ENCODE assay signal across 12 cellular contexts in the genomic region with DNA sequence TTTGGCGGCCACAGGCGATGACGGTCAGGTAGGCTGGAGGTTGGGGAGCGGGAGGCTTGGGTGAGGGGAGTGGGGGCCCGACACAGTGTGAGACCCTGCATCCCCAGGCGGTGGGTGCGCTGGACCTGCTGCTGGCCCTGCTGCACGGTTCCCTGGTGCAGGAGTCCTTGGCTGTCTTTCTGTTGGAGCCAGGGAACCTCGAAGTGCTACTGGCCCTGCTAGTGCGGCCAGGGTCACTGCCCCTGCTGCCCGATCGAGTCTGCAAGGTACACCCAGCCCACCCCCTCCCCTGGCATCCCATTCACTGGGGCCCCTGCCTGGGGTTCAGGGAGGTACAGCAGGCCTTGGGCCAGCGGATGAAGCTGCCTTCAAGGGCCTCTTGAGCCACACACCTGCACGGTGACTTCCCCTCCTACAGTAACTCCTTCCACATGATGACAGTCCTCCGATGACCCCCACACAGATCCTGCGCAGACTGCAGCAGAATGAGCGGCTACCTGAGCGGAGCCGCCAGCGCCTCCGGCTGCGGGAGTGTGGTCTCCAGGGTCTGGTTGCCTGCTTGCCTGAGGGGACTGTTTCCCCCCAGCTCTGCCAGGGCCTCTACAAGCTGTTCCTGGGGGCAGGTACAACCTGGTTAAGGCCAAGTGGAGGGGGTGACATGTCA. TPM values are rescaled to one million over a fixed set of nuclear protein-coding genes. Genes with fewer than 3 reads are reported as not detected.
DNase-seq lines count a peak whose midpoint lies in the region; ATAC-seq lines count a peak whose summit lies in the region.
"Had no signal": no experiment of that assay in that cellular context is flagged by ENCODE, and none has a peak within 500 bp of the region (broad histone marks: within the 10 kb centered on the region; RNA-seq: fewer than 3 reads in every experiment).

No MANE protein-coding gene starts in this region.

- no peak for ATAC-seq in activated CD8-positive, alpha-beta T cell treated with anti-CD3 and anti-CD28 coated beads, Interleukin-2, amount 10 ng/mL, durations not matched to agents 7 days and 5 days
- ATAC-seq in left ventricle myocardium superior: peak; percentile 3
- ATAC-seq in stimulated activated naive B cell treated with anti-CD40 and anti-IgM and Interleukin-4, amounts not matched to agents 10 μg/mL and 1 μg/mL and 100 μg/mL, for 72 hours (replicated peaks): no peak
- no peak for ATAC-seq in GM21515 (IDR thresholded peaks at IDR 0.05; ENCODE audit: unreplicated experiment)

- no peak overlapping the region for H3K4me3 Mint-ChIP-seq in activated CD4-positive, alpha-beta memory T cell treated with anti-CD3 and anti-CD28 coated beads for 36 hours
- no peak overlapping the region for H3K4me3 Mint-ChIP-seq in activated CD4-positive, alpha-beta memory T cell treated with anti-CD3 and anti-CD28 coated beads, Interleukin-2, amount 10 ng/mL, durations not matched to agents 7 days and 5 days
- no peak overlapping the region for H3K4me3 Mint-ChIP-seq in activated CD8-positive, alpha-beta T cell treated with anti-CD3 and anti-CD28 coated beads, Interleukin-2, amount 10 ng/mL, durations not matched to agents 7 days and 5 days
- H3K4me3 Mint-ChIP-seq in stimulated activated naive B cell treated with anti-CD40 and anti-IgM and Interleukin-4, amounts not matched to agents 10 μg/mL and 1 μg/mL and 100 μg/mL, for 72 hours: no peak overlapping the region
- H3K4me3 Mint-ChIP-seq: T-cell had no signal

- H3K27ac Mint-ChIP-seq in activated CD4-positive, alpha-beta memory T cell treated with anti-CD3 and anti-CD28 coated beads for 36 hours: peak overlapping the region; percentile 66
- no peak overlapping the region for H3K27ac Mint-ChIP-seq in activated CD4-positive, alpha-beta memory T cell treated with anti-CD3 and anti-CD28 coated beads, Interleukin-2, amount 10 ng/mL, durations not matched to agents 7 days and 5 days
- H3K27ac Mint-ChIP-seq in activated CD8-positive, alpha-beta T cell treated with anti-CD3 and anti-CD28 coated beads, Interleukin-2, amount 10 ng/mL, durations not matched to agents 7 days and 5 days: peak overlapping the region; percentile 15
- H3K27ac Mint-ChIP-seq in stimulated activated naive B cell treated with anti-CD40 and anti-IgM and Interleukin-4, amounts not matched to agents 10 μg/mL and 1 μg/mL and 100 μg/mL, for 72 hours: peak overlapping the region; percentile 75

- intact Hi-C loops in activated CD4-positive, alpha-beta memory T cell treated with anti-CD3 and anti-CD28 coated beads for 36 hours (cut with micrococcal nuclease): loop anchor here (1.0 to 5.0 kb wide), 2 partner anchors 76 to 132 kb away; no protein-coding TSS in a partner anchor
- intact Hi-C loops in left ventricle myocardium superior (cut with micrococcal nuclease): loop anchor here (5.0 kb wide), 1 partner anchor 72 kb away; no protein-coding TSS in a partner anchor

- peaks cover 17% of the 10 kb centered on the region for H3K4me1 Mint-ChIP-seq in activated CD4-positive, alpha-beta memory T cell treated with anti-CD3 and anti-CD28 coated beads for 36 hours (ENCODE audit: low read depth)
- peaks cover 22% of the 10 kb centered on the region for H3K4me1 Mint-ChIP-seq in activated CD4-positive, alpha-beta memory T cell treated with anti-CD3 and anti-CD28 coated beads, Interleukin-2, amount 10 ng/mL, durations not matched to agents 7 days and 5 days
- peaks cover 39% of the 10 kb centered on the region for H3K4me1 Mint-ChIP-seq in activated CD8-positive, alpha-beta T cell treated with anti-CD3 and anti-CD28 coated beads, Interleukin-2, amount 10 ng/mL, durations not matched to agents 7 days and 5 days (ENCODE audit: low read depth)
- peaks cover 13 to 29% of the 10 kb centered on the region in 2 donors for H3K4me1 Mint-ChIP-seq in stimulated activated naive B cell treated with anti-CD40 and anti-IgM and Interleukin-4, amounts not matched to agents 10 μg/mL and 1 μg/mL and 100 μg/mL, for 72 hours

- POLR2A ChIA-PET in activated CD4-positive, alpha-beta memory T cell treated with anti-CD3 and anti-CD28 coated beads for 36 hours (lab: Charles Lee): no interaction called here
- POLR2A ChIA-PET in activated CD4-positive, alpha-beta memory T cell treated with anti-CD3 and anti-CD28 coated beads, Interleukin-2, amount 10 ng/mL, durations not matched to agents 7 days and 5 days (lab: Charles Lee): interaction anchor here (1.0 to 2.4 kb wide), 11 partner anchors 8 to 89 kb away, joined by 3 to 8 read pairs (median 3); a partner anchor contains a TSS
- POLR2A ChIA-PET in activated CD8-positive, alpha-beta T cell treated with anti-CD3 and anti-CD28 coated beads, Interleukin-2, amount 10 ng/mL, durations not matched to agents 7 days and 5 days (lab: Charles Lee): no interaction called here

- no peak for DNase-seq in activated CD4-positive, alpha-beta memory T cell treated with anti-CD3 and anti-CD28 coated beads for 36 hours
- DNase-seq in activated CD4-positive, alpha-beta memory T cell treated with anti-CD3 and anti-CD28 coated beads, Interleukin-2, amount 10 ng/mL, durations not matched to agents 7 days and 5 days: no peak
- DNase-seq in activated CD8-positive, alpha-beta T cell treated with anti-CD3 and anti-CD28 coated beads, Interleukin-2, amount 10 ng/mL, durations not matched to agents 7 days and 5 days: no peak
- DNase-seq in left ventricle myocardium superior: no peak
- DNase-seq in stimulated activated naive B cell treated with anti-CD40 and anti-IgM and Interleukin-4, amounts not matched to agents 10 μg/mL and 1 μg/mL and 100 μg/mL, for 72 hours: no peak
- DNase-seq in AG20443 (ENCODE audit: low spot score): no peak
- DNase-seq in KG1 (lab: John Stamatoyannopoulos, UW): no peak
- DNase-seq: NCI-H226 had no signal

- no peaks in the 10 kb centered on the region for H3K27me3 Mint-ChIP-seq in activated CD4-positive, alpha-beta memory T cell treated with anti-CD3 and anti-CD28 coated beads for 36 hours
- no peaks in the 10 kb centered on the region for H3K27me3 Mint-ChIP-seq in activated CD4-positive, alpha-beta memory T cell treated with anti-CD3 and anti-CD28 coated beads, Interleukin-2, amount 10 ng/mL, durations not matched to agents 7 days and 5 days
- H3K27me3 Mint-ChIP-seq in activated CD8-positive, alpha-beta T cell treated with anti-CD3 and anti-CD28 coated beads, Interleukin-2, amount 10 ng/mL, durations not matched to agents 7 days and 5 days (ENCODE audit: low read depth): no peaks in the 10 kb centered on the region
- no peaks in the 10 kb centered on the region for H3K27me3 Mint-ChIP-seq in stimulated activated naive B cell treated with anti-CD40 and anti-IgM and Interleukin-4, amounts not matched to agents 10 μg/mL and 1 μg/mL and 100 μg/mL, for 72 hours
- H3K27me3 Mint-ChIP-seq: naive thymus-derived CD8-positive, alpha-beta T cell; T-cell had no signal

- no peaks in the 10 kb centered on the region for H3K9me3 Mint-ChIP-seq in activated CD4-positive, alpha-beta memory T cell treated with anti-CD3 and anti-CD28 coated beads for 36 hours
- H3K9me3 Mint-ChIP-seq in activated CD4-positive, alpha-beta memory T cell treated with anti-CD3 and anti-CD28 coated beads, Interleukin-2, amount 10 ng/mL, durations not matched to agents 7 days and 5 days: no peaks in the 10 kb centered on the region
- no peaks in the 10 kb centered on the region for H3K9me3 Mint-ChIP-seq in activated CD8-positive, alpha-beta T cell treated with anti-CD3 and anti-CD28 coated beads, Interleukin-2, amount 10 ng/mL, durations not matched to agents 7 days and 5 days (ENCODE audit: insufficient read depth)
- no peaks in the 10 kb centered on the region for H3K9me3 Mint-ChIP-seq in stimulated activated naive B cell treated with anti-CD40 and anti-IgM and Interleukin-4, amounts not matched to agents 10 μg/mL and 1 μg/mL and 100 μg/mL, for 72 hours
- H3K9me3 Mint-ChIP-seq: activated T-helper 2 cell treated with anti-CD3 and anti-CD28 coated beads, Interferon-gamma antibody, Interleukin-2, Interleukin-4, amounts not matched to agents 10 μg/mL and 5 μg/mL and 100 μg/mL, durations not matched to agents 14 hours and 24 hours and 36 hours; naive thymus-derived CD8-positive, alpha-beta T cell; T-cell had no signal

- H3K36me3 Mint-ChIP-seq in activated CD4-positive, alpha-beta memory T cell treated with anti-CD3 and anti-CD28 coated beads for 36 hours: peaks cover 44% of the 10 kb centered on the region
- H3K36me3 Mint-ChIP-seq in activated CD4-positive, alpha-beta memory T cell treated with anti-CD3 and anti-CD28 coated beads, Interleukin-2, amount 10 ng/mL, durations not matched to agents 7 days and 5 days (ENCODE audit: low read depth): peaks cover 65% of the 10 kb centered on the region
- peaks cover 52% of the 10 kb centered on the region for H3K36me3 Mint-ChIP-seq in activated CD8-positive, alpha-beta T cell treated with anti-CD3 and anti-CD28 coated beads, Interleukin-2, amount 10 ng/mL, durations not matched to agents 7 days and 5 days (ENCODE audit: low read depth)
- peaks cover 30 to 66% of the 10 kb centered on the region in 2 donors for H3K36me3 Mint-ChIP-seq in stimulated activated naive B cell treated with anti-CD40 and anti-IgM and Interleukin-4, amounts not matched to agents 10 μg/mL and 1 μg/mL and 100 μg/mL, for 72 hours

- CTCF ChIA-PET in activated CD4-positive, alpha-beta memory T cell treated with anti-CD3 and anti-CD28 coated beads for 36 hours (lab: Charles Lee): interaction anchor here (1.0 to 2.4 kb wide), 13 partner anchors 7 to 90 kb away, joined by 3 to 22 read pairs (median 4); a partner anchor contains a TSS
- CTCF ChIA-PET in activated CD4-positive, alpha-beta memory T cell treated with anti-CD3 and anti-CD28 coated beads, Interleukin-2, amount 10 ng/mL, durations not matched to agents 7 days and 5 days (lab: Charles Lee): interaction anchor here (0.8 to 3.1 kb wide), 6 partner anchors 18 to 75 kb away, joined by 4 to 18 read pairs (median 7); a partner anchor contains a TSS
- CTCF ChIA-PET in activated CD8-positive, alpha-beta T cell treated with anti-CD3 and anti-CD28 coated beads, Interleukin-2, amount 10 ng/mL, durations not matched to agents 7 days and 5 days (lab: Charles Lee): interaction anchor here (0.6 to 3.2 kb wide), 10 partner anchors 7 to 86 kb away, joined by 3 to 15 read pairs (median 4); no protein-coding TSS in a partner anchor

RNA-seq across cellular contexts. Expression of a gene that starts 19.5 kb away (rescaled TPM):
- total RNA-seq in activated CD4-positive, alpha-beta memory T cell treated with anti-CD3 and anti-CD28 coated beads for 36 hours: 100 to 1,000 TPM; 114 to 117 TPM
- total RNA-seq in activated CD4-positive, alpha-beta memory T cell treated with anti-CD3 and anti-CD28 coated beads, Interleukin-2, amount 10 ng/mL, durations not matched to agents 7 days and 5 days: 100 to 1,000 TPM; 254 to 267 TPM
- 100 to 1,000 TPM; 206 to 212 TPM for total RNA-seq in activated CD8-positive, alpha-beta T cell treated with anti-CD3 and anti-CD28 coated beads, Interleukin-2, amount 10 ng/mL, durations not matched to agents 7 days and 5 days
- 11.4 TPM for total RNA-seq in left ventricle myocardium superior

RNA-seq across cellular contexts. Expression of a gene that starts 22.4 kb away (rescaled TPM):
- 10 to 100 TPM; 44.3 to 49.9 TPM for total RNA-seq in activated CD4-positive, alpha-beta memory T cell treated with anti-CD3 and anti-CD28 coated beads for 36 hours
- 10 to 100 TPM; 55.0 to 56.7 TPM for total RNA-seq in activated CD4-positive, alpha-beta memory T cell treated with anti-CD3 and anti-CD28 coated beads, Interleukin-2, amount 10 ng/mL, durations not matched to agents 7 days and 5 days
- total RNA-seq in activated CD8-positive, alpha-beta T cell treated with anti-CD3 and anti-CD28 coated beads, Interleukin-2, amount 10 ng/mL, durations not matched to agents 7 days and 5 days: 10 to 100 TPM; 59.4 to 62.2 TPM
- 29.6 TPM for total RNA-seq in left ventricle myocardium superior
